Comparison of ENCODE assay signal across 1 cellular context in genomic region chr1:156743367-156744302, GRCh38.
TF ChIP-seq lines count a peak whose summit lies in the region.

No MANE protein-coding gene starts in this region.

TF ChIP-seq in K562, 482 proteins besides CTCF, POLR2A, EP300 and RAD21:
- TF ChIP-seq C11orf30 (IDR thresholded peaks at IDR 0.05; ENCODE audit: low read depth) (no peak), BACH1 (tag; IDR thresholded peaks at IDR 0.05) (no peak), POLR2G (IDR thresholded peaks at IDR 0.05; ENCODE audit: low read depth, low read length) (0 out of 2 replicates have a peak, but pooled peaks have one; percentile 12), ZNF23 (CRISPR knock-in tag; IDR thresholded peaks at IDR 0.05) (no peak), TEAD4 (IDR thresholded peaks at IDR 0.05; ENCODE audit: low read length) (no peak), TEAD4 (CRISPR knock-in tag; IDR thresholded peaks at IDR 0.05; ENCODE audit: borderline replicate concordance) (no peak), ZNF655 (CRISPR knock-in tag; IDR thresholded peaks at IDR 0.05) (no peak), MECOM (CRISPR knock-in tag; IDR thresholded peaks at IDR 0.05) (no peak)
